Comparison of ENCODE assay signal across 1 cellular context in the genomic region with DNA sequence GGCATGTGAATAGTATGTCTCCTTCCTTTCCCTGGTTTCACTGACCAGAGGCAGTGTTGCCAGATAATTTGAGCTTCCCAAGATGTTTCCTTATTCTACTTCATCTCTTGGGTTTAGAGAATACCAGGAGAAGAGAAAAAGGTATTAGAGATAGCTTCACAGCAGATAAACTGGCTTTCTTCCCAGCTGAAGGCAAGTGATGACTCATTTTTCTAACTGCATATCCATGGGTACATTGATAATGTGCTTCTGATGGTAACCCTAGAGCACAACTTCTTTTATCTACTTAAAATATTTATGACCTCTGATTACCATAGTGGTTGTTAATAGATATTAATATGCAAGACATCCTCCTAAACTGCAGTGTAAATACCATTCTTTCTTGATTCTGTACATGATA.
TF ChIP-seq lines count a peak whose summit lies in the region.

No MANE protein-coding gene starts in this region.

TF ChIP-seq in IMR-90, 13 proteins besides CTCF, POLR2A, EP300 and RAD21:
- TF ChIP-seq, protein P1, sequence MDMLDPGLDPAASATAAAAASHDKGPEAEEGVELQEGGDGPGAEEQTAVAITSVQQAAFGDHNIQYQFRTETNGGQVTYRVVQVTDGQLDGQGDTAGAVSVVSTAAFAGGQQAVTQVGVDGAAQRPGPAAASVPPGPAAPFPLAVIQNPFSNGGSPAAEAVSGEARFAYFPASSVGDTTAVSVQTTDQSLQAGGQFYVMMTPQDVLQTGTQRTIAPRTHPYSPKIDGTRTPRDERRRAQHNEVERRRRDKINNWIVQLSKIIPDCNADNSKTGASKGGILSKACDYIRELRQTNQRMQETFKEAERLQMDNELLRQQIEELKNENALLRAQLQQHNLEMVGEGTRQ (IDR thresholded peaks at IDR 0.05; ENCODE audit: low read depth, low read length), result no peak
- TF ChIP-seq FOS (IDR thresholded peaks at IDR 0.05; ENCODE audit: low read depth, low read length) (no peak), ELK1 (IDR thresholded peaks at IDR 0.05; ENCODE audit: borderline replicate concordance, low read depth, low read length) (no peak), CHD1 (IDR thresholded peaks at IDR 0.05; ENCODE audit: low read depth, low read length) (no peak), MAFK (IDR thresholded peaks at IDR 0.05; ENCODE audit: low read depth, low read length) (no peak), SMC3 (IDR thresholded peaks at IDR 0.05; ENCODE audit: low read depth, low read length) (no peak), RFX5 (IDR thresholded peaks at IDR 0.05; ENCODE audit: low read depth, low read length) (no peak), MAZ (IDR thresholded peaks at IDR 0.05; ENCODE audit: borderline replicate concordance, low read depth, low read length) (no peak), MXI1 (IDR thresholded peaks at IDR 0.05; ENCODE audit: borderline replicate concordance, low read depth, low read length) (no peak), BHLHE40 (IDR thresholded peaks at IDR 0.05; ENCODE audit: low read depth, low read length) (no peak), NFE2L2 (IDR thresholded peaks at IDR 0.05; ENCODE audit: low read depth, low read length) (no peak), CEBPB (IDR thresholded peaks at IDR 0.05; ENCODE audit: low read depth, low read length) (no peak), RCOR1 (IDR thresholded peaks at IDR 0.05; ENCODE audit: insufficient replicate concordance, low read length) (no peak)
TF ChIP-seq in IMR-90: peak in this region for 0.
